ENCODE assay signal across 8 cellular contexts in the genomic region with DNA sequence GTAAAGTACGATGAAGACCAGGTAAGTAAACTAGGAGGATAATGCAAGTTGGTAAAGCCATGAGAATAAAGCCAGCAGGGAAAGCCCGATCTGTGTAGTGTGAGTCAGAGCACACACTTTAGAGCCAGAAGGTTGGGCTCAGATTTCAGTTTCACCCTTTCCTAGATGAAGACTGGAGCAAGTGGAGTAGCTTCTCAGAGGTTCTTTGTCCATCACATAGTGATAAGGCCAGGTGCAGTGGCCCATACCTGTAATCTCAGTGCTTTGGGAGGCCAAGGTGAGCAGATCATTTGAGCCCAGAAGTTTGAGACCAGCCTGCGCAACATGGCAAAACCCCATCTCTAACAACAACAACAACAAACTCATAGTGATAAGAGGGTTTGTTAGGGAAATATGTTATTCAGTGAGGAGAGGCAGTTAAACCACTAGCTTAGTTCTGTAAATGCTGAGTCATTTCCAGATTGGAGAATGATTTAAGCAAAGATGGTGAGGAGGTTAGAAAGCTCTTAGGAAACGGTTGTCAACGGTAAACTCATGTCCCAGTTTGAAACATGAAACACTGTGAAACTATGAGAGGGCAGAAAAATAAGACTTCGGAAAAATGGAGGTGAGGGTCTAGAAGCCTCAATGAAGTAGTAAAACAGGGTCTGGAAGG.
DNase-seq lines count a peak whose midpoint lies in the region; ATAC-seq lines count a peak whose summit lies in the region.

No MANE protein-coding gene starts in this region.

- ATAC-seq in GM18870 (IDR thresholded peaks at IDR 0.05; ENCODE audit: unreplicated experiment), result peak; percentile 95
- peak; percentile 93 for ATAC-seq in HG02981 (IDR thresholded peaks at IDR 0.05; ENCODE audit: unreplicated experiment)

- DNase-seq in AG08395 (ENCODE audit: low spot score) (peak; percentile 61), OCI-M1 (lab: John Stamatoyannopoulos, UW) (peak; percentile 78), fibroblast of peridontal ligament (ENCODE audit: extremely low read depth) (peak; percentile 77), putamen (ENCODE audit: low spot score) (no peak), NCI-H1092 treated with DMSO at 0.1 percent for 48 hours (lab: John Stamatoyannopoulos, UW) (no peak), HuH-7.5 (ENCODE audit: low spot score) (no peak)

Comparison
In these comparisons a context has a peak if more than half of its experiments do, and no peak if none do; other contexts are left out.
1. DNase-seq: peak in AG08395 (single experiment), OCI-M1 (single experiment) and fibroblast of peridontal ligament (single experiment); none in putamen (single experiment), NCI-H1092 treated with DMSO at 0.1 percent for 48 hours (single experiment) and HuH-7.5 (single experiment).